ENCODE assay signal across 1 cellular context in genomic region chr6:159693894-159694545, GRCh38.
TF ChIP-seq lines count a peak whose summit lies in the region.

No MANE protein-coding gene starts in this region.

TF ChIP-seq in endothelial cell of umbilical vein, 7 proteins besides CTCF, POLR2A, EP300 and RAD21 (continued from another document):
- TF ChIP-seq, protein P1, sequence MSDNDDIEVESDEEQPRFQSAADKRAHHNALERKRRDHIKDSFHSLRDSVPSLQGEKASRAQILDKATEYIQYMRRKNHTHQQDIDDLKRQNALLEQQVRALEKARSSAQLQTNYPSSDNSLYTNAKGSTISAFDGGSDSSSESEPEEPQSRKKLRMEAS (IDR thresholded peaks at IDR 0.05; ENCODE audit: insufficient read depth, insufficient read length), result no peak
